In the genomic region with DNA sequence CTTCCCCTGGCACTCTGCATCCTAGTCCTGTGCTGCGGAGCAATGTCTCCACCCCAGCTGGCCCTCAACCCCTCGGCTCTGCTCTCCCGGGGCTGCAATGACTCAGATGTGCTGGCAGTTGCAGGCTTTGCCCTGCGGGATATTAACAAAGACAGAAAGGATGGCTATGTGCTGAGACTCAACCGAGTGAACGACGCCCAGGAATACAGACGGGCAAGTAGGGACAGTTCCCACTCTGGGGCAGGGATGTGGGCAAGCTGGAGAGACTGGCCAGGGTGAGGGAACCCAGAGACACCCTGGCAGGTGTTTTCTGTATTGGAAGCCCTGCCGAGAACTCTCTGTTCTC, we compare ENCODE assay signal across 1 cellular context.
TF ChIP-seq lines count a peak whose summit lies in the region.

No MANE protein-coding gene starts in this region.

TF ChIP-seq in H1, 55 proteins besides CTCF, POLR2A, EP300 and RAD21:
- no peak for TF ChIP-seq HDAC6 (IDR thresholded peaks at IDR 0.05; ENCODE audit: low read depth, low read length)
- TF ChIP-seq JUN (IDR thresholded peaks at IDR 0.05; ENCODE audit: low read depth, low read length), result no peak
- no peak for TF ChIP-seq EZH2 (IDR thresholded peaks at IDR 0.05; ENCODE audit: low read depth, low read length, severe bottlenecking)
- TF ChIP-seq TEAD4 (IDR thresholded peaks at IDR 0.05; ENCODE audit: low read depth, low read length), result no peak
- no peak for TF ChIP-seq SP2 (IDR thresholded peaks at IDR 0.05; ENCODE audit: low read length)
- TF ChIP-seq SP1 (IDR thresholded peaks at IDR 0.05; ENCODE audit: low read depth, low read length), result no peak
- TF ChIP-seq CREB1 (IDR thresholded peaks at IDR 0.05), result no peak
- TF ChIP-seq HDAC2 (IDR thresholded peaks at IDR 0.05; ENCODE audit: borderline replicate concordance in 1 of 2, low read depth in 2 of 2, low read length in 2 of 2), result no peak
- no peak for TF ChIP-seq CHD2 (IDR thresholded peaks at IDR 0.05; ENCODE audit: low read length)
- TF ChIP-seq CBX8 (IDR thresholded peaks at IDR 0.05; ENCODE audit: borderline replicate concordance, low read depth, low read length), result no peak
- TF ChIP-seq BCL11A (IDR thresholded peaks at IDR 0.05; ENCODE audit: low read depth in 2 of 2, low read length in 2 of 2), result no peak
- no peak for TF ChIP-seq NRF1 (IDR thresholded peaks at IDR 0.05; ENCODE audit: low read depth, low read length)
- no peak for TF ChIP-seq GTF2F1 (IDR thresholded peaks at IDR 0.05; ENCODE audit: borderline replicate concordance, low read depth, low read length)
- TF ChIP-seq ZNF274 (IDR thresholded peaks at IDR 0.05; ENCODE audit: borderline replicate concordance, extremely low read depth, low read length), result no peak
